In genomic region chr1:30321216-30321910, GRCh38 we compare ENCODE assay signal across 24 cellular contexts.
DNase-seq lines count a peak whose midpoint lies in the region; ATAC-seq, FAIRE-seq and TF ChIP-seq lines count a peak whose summit lies in the region.
"Had no signal": no experiment of that assay in that cellular context is flagged by ENCODE, and none has a peak within 500 bp of the region (broad histone marks: within the 10 kb centered on the region; RNA-seq: fewer than 3 reads in every experiment).

No MANE protein-coding gene starts in this region.

- no peak overlapping the region for H3K27ac ChIP-seq in endodermal cell (ENCODE audit: low read depth, low read length)
- H3K27ac ChIP-seq in naive thymus-derived CD4-positive, alpha-beta T cell (ENCODE audit: low read depth, low read length): no peak overlapping the region
- H3K27ac ChIP-seq: breast epithelium, right lobe of liver, RWPE1 had no signal

- 86 to 93% methylated on average over 11 to 13 of the region's 13 CpGs for WGBS in endodermal cell (ENCODE audit: insufficient coverage in 1 of 2, insufficient read length in 1 of 2), 2 experiments

- H3K36me3 Mint-ChIP-seq in endodermal cell (ENCODE audit: low read depth) (peaks cover 9% of the 10 kb centered on the region), type B pancreatic cell (no peaks in the 10 kb centered on the region)
- H3K36me3 Mint-ChIP-seq in naive thymus-derived CD4-positive, alpha-beta T cell: no peaks in the 10 kb centered on the region

- no peak for FAIRE-seq in GM19239 (lab: Jason Lieb, UNC)
- FAIRE-seq: H54 had no signal

- H3K4me1 Mint-ChIP-seq in endodermal cell (peaks cover 17% of the 10 kb centered on the region), type B pancreatic cell (ENCODE audit: unreplicated experiment) (peaks cover 24% of the 10 kb centered on the region)
- H3K4me1 Mint-ChIP-seq in naive thymus-derived CD4-positive, alpha-beta T cell: peaks cover 0 to 1% (median 0%) of the 10 kb centered on the region in 7 donors
- H3K4me1 Mint-ChIP-seq: activated B cell treated with CpG ODN at 0.5 μM for 24 hours had no signal

- CTCF ChIA-PET in naive thymus-derived CD4-positive, alpha-beta T cell (lab: Charles Lee): no interaction called here

- peak; percentile 28 for DNase-seq in activated CD8-positive, alpha-beta memory T cell treated with anti-CD3 and anti-CD28 coated beads for 24 hours
- no peak for DNase-seq in activated CD8-positive, alpha-beta memory T cell treated with anti-CD3 and anti-CD28 coated beads, Interleukin-2, amount 50 U/mL, for 4 hours
- DNase-seq in NCI-H345 (lab: John Stamatoyannopoulos, UW): peak; percentile 46
- peak; percentile 38 for DNase-seq in endodermal cell
- peak; percentile 64 for DNase-seq in type B pancreatic cell (ENCODE audit: extremely low spot score, unreplicated experiment)
- no peak for DNase-seq in GM19239 (ENCODE audit: insufficient read length, low spot score)
- DNase-seq in naive thymus-derived CD4-positive, alpha-beta T cell: no peak
- DNase-seq: activated B cell treated with CpG ODN at 0.5 μM for 24 hours; activated CD4-positive, alpha-beta T cell treated with anti-CD3 and anti-CD28 coated beads, Interleukin-2, amount 50 U/mL, for 48 hours; activated naive CD4-positive, alpha-beta T cell treated with anti-CD3 and anti-CD28 coated beads for 36 hours; activated T-cell treated with anti-CD3 and anti-CD28 coated beads, Interleukin-2, amount 50 U/mL, for 48 hours; amniotic stem cell; left colon; mesendoderm; MG63; NCI-H2029 treated with DMSO at 0.1 percent for 48 hours; NCI-H524 treated with DMSO at 0.1 percent for 48 hours; stimulated activated CD4-positive, alpha-beta T cell treated with anti-CD3 and anti-CD28 coated beads, Interleukin-15, amount 100 ng/mL, for 24 hours had no signal

- peaks cover 5% of the 10 kb centered on the region for H3K9me3 ChIP-seq in endodermal cell (ENCODE audit: control insufficient read depth, low read length)
- H3K9me3 ChIP-seq in naive thymus-derived CD4-positive, alpha-beta T cell (ENCODE audit: control insufficient read depth in 2 of 3, low read length in 3 of 3): no peaks in the 10 kb centered on the region
- H3K9me3 ChIP-seq: breast epithelium, MG63, right lobe of liver had no signal

- no peaks in the 10 kb centered on the region for H3K9me3 Mint-ChIP-seq in endodermal cell
- H3K9me3 Mint-ChIP-seq in type B pancreatic cell: no peaks in the 10 kb centered on the region
- H3K9me3 Mint-ChIP-seq in naive thymus-derived CD4-positive, alpha-beta T cell: peaks cover 0 to 2% (median 0%) of the 10 kb centered on the region in 11 donors
- H3K9me3 Mint-ChIP-seq: activated B cell treated with CpG ODN at 0.5 μM for 24 hours; activated naive CD4-positive, alpha-beta T cell treated with anti-CD3 and anti-CD28 coated beads for 36 hours; dendritic cell treated with granulocyte-macrophage colony-stimulating factor and Interleukin-4, amounts not matched to agents 40 ng/mL and 50 ng/mL, for 4 days had no signal

- no peak for ATAC-seq in naive thymus-derived CD4-positive, alpha-beta T cell
- no peak for ATAC-seq in HG03354 (IDR thresholded peaks at IDR 0.05; ENCODE audit: poor library complexity, severe bottlenecking, unreplicated experiment)
- ATAC-seq: left colon, right lobe of liver had no signal

- H3K4me3 ChIP-seq in endodermal cell (ENCODE audit: low read length): no peak overlapping the region
- no peak overlapping the region for H3K4me3 ChIP-seq in naive thymus-derived CD4-positive, alpha-beta T cell (ENCODE audit: low read length)
- H3K4me3 ChIP-seq: breast epithelium, MG63, right lobe of liver had no signal

- H3K9ac ChIP-seq in endodermal cell (ENCODE audit: extremely low read depth, low read length, poor library complexity, severe bottlenecking): no peak overlapping the region

- H3K27me3 Mint-ChIP-seq in endodermal cell (ENCODE audit: insufficient read depth) (no peaks in the 10 kb centered on the region), type B pancreatic cell (peaks cover 4% of the 10 kb centered on the region)
- H3K27me3 Mint-ChIP-seq in naive thymus-derived CD4-positive, alpha-beta T cell: peaks cover 0 to 42% (median 15%) of the 10 kb centered on the region in 5 donors

- TF ChIP-seq CTCF in endodermal cell (conservative IDR thresholded peaks at IDR 0.05) (no peak), type B pancreatic cell (conservative IDR thresholded peaks at IDR 0.05) (no peak)

- H3K4me1 ChIP-seq in endodermal cell (ENCODE audit: control insufficient read depth, insufficient read depth, low read length): peaks cover 9% of the 10 kb centered on the region
- H3K4me1 ChIP-seq in naive thymus-derived CD4-positive, alpha-beta T cell (ENCODE audit: control insufficient read depth in 2 of 2, insufficient read depth in 2 of 2, low read length in 2 of 2): no peaks in the 10 kb centered on the region
- H3K4me1 ChIP-seq: breast epithelium, right lobe of liver had no signal

- H3K27ac Mint-ChIP-seq in endodermal cell (no peak overlapping the region), type B pancreatic cell (no peak overlapping the region)
- no peak overlapping the region for H3K27ac Mint-ChIP-seq in naive thymus-derived CD4-positive, alpha-beta T cell
- H3K27ac Mint-ChIP-seq: activated B cell treated with CpG ODN at 0.5 μM for 24 hours; activated naive CD4-positive, alpha-beta T cell treated with anti-CD3 and anti-CD28 coated beads for 36 hours; dendritic cell treated with granulocyte-macrophage colony-stimulating factor and Interleukin-4, amounts not matched to agents 40 ng/mL and 50 ng/mL, for 4 days had no signal

- intact Hi-C loops in naive thymus-derived CD4-positive, alpha-beta T cell (cut with micrococcal nuclease): no loop called here

- POLR2A ChIA-PET in naive thymus-derived CD4-positive, alpha-beta T cell (lab: Charles Lee): no interaction called here

- no peaks in the 10 kb centered on the region for H3K27me3 ChIP-seq in endodermal cell (ENCODE audit: control insufficient read depth, insufficient read depth, low read length, poor library complexity, severe bottlenecking)
- H3K27me3 ChIP-seq in naive thymus-derived CD4-positive, alpha-beta T cell (ENCODE audit: control insufficient read depth in 2 of 2, insufficient read depth in 2 of 2, low read length in 2 of 2): no peaks in the 10 kb centered on the region
- H3K27me3 ChIP-seq: MG63, right lobe of liver had no signal

- H3K4me3 Mint-ChIP-seq in endodermal cell: no peak overlapping the region
- H3K4me3 Mint-ChIP-seq in type B pancreatic cell: peak overlapping the region; percentile 22
- H3K4me3 Mint-ChIP-seq in naive thymus-derived CD4-positive, alpha-beta T cell: no peak overlapping the region
- H3K4me3 Mint-ChIP-seq: activated B cell treated with CpG ODN at 0.5 μM for 24 hours; activated naive CD4-positive, alpha-beta T cell treated with anti-CD3 and anti-CD28 coated beads for 36 hours; dendritic cell treated with granulocyte-macrophage colony-stimulating factor and Interleukin-4, amounts not matched to agents 40 ng/mL and 50 ng/mL, for 4 days had no signal

- H3K36me3 ChIP-seq in endodermal cell (ENCODE audit: control insufficient read depth, insufficient read depth, low read length): no peaks in the 10 kb centered on the region
- no peaks in the 10 kb centered on the region for H3K36me3 ChIP-seq in naive thymus-derived CD4-positive, alpha-beta T cell (ENCODE audit: control insufficient read depth in 2 of 3, insufficient read depth in 3 of 3, low read length in 3 of 3)
- H3K36me3 ChIP-seq: breast epithelium, MG63, right lobe of liver had no signal

Comparison
In these comparisons a context has a peak if more than half of its experiments do, and no peak if none do; other contexts are left out.
1. DNase-seq: peak in activated CD8-positive, alpha-beta memory T cell treated with anti-CD3 and anti-CD28 coated beads for 24 hours (single experiment), NCI-H345 (single experiment), endodermal cell (single experiment) and type B pancreatic cell (single experiment); none in activated CD8-positive, alpha-beta memory T cell treated with anti-CD3 and anti-CD28 coated beads, Interleukin-2, amount 50 U/mL, for 4 hours (single experiment), GM19239 (single experiment) and naive thymus-derived CD4-positive, alpha-beta T cell (0 of 9).